20 cellular contexts compared by ENCODE assay signal in the genomic region with DNA sequence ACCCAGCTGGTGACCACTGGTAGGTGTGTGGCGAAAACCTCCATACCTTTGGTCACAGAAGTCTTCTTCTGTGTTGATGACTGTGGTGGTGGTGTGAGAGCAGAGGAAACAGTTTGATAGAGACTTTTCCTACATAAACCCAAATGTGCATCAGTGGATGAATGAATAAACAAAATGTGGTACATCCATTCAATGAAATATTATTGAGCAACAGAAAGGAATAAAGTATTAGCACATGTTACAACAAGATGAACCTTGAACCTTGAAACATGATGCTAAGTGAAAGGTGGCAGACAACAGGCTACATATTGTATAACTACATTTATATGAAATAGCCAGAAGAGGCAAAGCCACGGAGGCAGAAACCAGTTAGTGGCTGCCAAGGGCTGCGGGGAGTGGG. TPM values are rescaled to one million over a fixed set of nuclear protein-coding genes. Genes with fewer than 3 reads are reported as not detected.
DNase-seq lines count a peak whose midpoint lies in the region; ATAC-seq and TF ChIP-seq lines count a peak whose summit lies in the region.
"Had no signal": no experiment of that assay in that cellular context is flagged by ENCODE, and none has a peak within 500 bp of the region (broad histone marks: within the 10 kb centered on the region; RNA-seq: fewer than 3 reads in every experiment).

No MANE protein-coding gene starts in this region.

- H3K4me3 ChIP-seq in adrenal gland = no peak overlapping the region
- H3K4me3 ChIP-seq: cardiac muscle cell, esophagus squamous epithelium, tibial artery had no signal

- peaks cover 0 to 17% of the 10 kb centered on the region in 2 donors for H3K4me1 ChIP-seq in adrenal gland (replicated peaks in 1 of 2)

- CTCF ChIA-PET in activated naive CD4-positive, alpha-beta T cell treated with anti-CD3 and anti-CD28 coated beads, Interleukin-2, amount 10 ng/mL, durations not matched to agents 7 days and 5 days (lab: Charles Lee) = no interaction called here
- CTCF ChIA-PET in activated B cell treated with CpG ODN at 0.5 μM for 24 hours (lab: Charles Lee) = no interaction called here

- H3K4me1 Mint-ChIP-seq in activated naive CD4-positive, alpha-beta T cell treated with anti-CD3 and anti-CD28 coated beads, Interleukin-2, amount 10 ng/mL, durations not matched to agents 7 days and 5 days = peaks cover 50% of the 10 kb centered on the region
- H3K4me1 Mint-ChIP-seq in activated B cell treated with CpG ODN at 0.5 μM for 24 hours = peaks cover 50% of the 10 kb centered on the region
- peaks cover 31 to 45% of the 10 kb centered on the region in 2 donors for H3K4me1 Mint-ChIP-seq in stimulated activated naive B cell treated with anti-CD40 and anti-IgM and Interleukin-4, amounts not matched to agents 10 μg/mL and 1 μg/mL and 100 μg/mL, for 72 hours

- POLR2A ChIA-PET in activated B cell treated with CpG ODN at 0.5 μM for 24 hours (lab: Charles Lee) = interaction anchor here (1.2 to 4.0 kb wide), 3 partner anchors 11 to 21 kb away, joined by 4 to 23 read pairs (median 8); no protein-coding TSS in a partner anchor

- 94 to 99% (median 97%) methylated on average over 3 of the region's 3 CpGs for WGBS in adrenal gland, 4 donors

- intact Hi-C loops in activated B cell treated with CpG ODN at 0.5 μM for 24 hours (cut with micrococcal nuclease) (loop anchor here (5.0 kb wide), 1 partner anchor 55 kb away; no protein-coding TSS in a partner anchor), adrenal gland (cut with DNase I) (no loop called here)

- TF ChIP-seq POLR2A in adrenal gland (IDR thresholded peaks at IDR 0.05) = no peak

- H3K27me3 ChIP-seq in adrenal gland = no peaks in the 10 kb centered on the region
- H3K27me3 ChIP-seq: cardiac muscle cell, esophagus squamous epithelium, tibial artery had no signal

- no peaks in the 10 kb centered on the region for H3K36me3 ChIP-seq in adrenal gland (replicated peaks in 1 of 2)
- H3K36me3 ChIP-seq: cardiac muscle cell, esophagus squamous epithelium had no signal

- H3K9me3 ChIP-seq in adrenal gland (replicated peaks in 1 of 3) = no peaks in the 10 kb centered on the region
- H3K9me3 ChIP-seq: esophagus squamous epithelium, tibial artery had no signal

- DNase-seq in activated naive CD4-positive, alpha-beta T cell treated with anti-CD3 and anti-CD28 coated beads, Interleukin-2, amount 10 ng/mL, durations not matched to agents 7 days and 5 days = no peak
- DNase-seq in activated naive CD4-positive, alpha-beta T cell (lab: John Stamatoyannopoulos, UW) = no peak
- DNase-seq in activated B cell treated with CpG ODN at 0.5 μM for 24 hours (no peak), epithelial cell of prostate (ENCODE audit: low read depth, low spot score) (no peak), kidney glomerular epithelial cell (lab: John Stamatoyannopoulos, UW) (no peak), adrenal gland (no peak)
- no peak for DNase-seq in stimulated activated naive B cell treated with anti-CD40 and anti-IgM and Interleukin-4, amounts not matched to agents 10 μg/mL and 1 μg/mL and 100 μg/mL, for 72 hours
- DNase-seq: amygdala; DND-41; esophagus squamous epithelium; NCI-H1417; NCI-H748 treated with DMSO at 0.1 percent for 48 hours; nucleus accumbens; OCI-M1; SHP77; stimulated activated CD4-positive, alpha-beta T cell treated with anti-CD3 and anti-CD28 coated beads, Interleukin-12 subunit alpha, Interleukin-12 subunit beta, amount 100 ng/mL, for 4 hours had no signal

- H3K27me3 Mint-ChIP-seq in activated naive CD4-positive, alpha-beta T cell treated with anti-CD3 and anti-CD28 coated beads, Interleukin-2, amount 10 ng/mL, durations not matched to agents 7 days and 5 days = no peaks in the 10 kb centered on the region
- no peaks in the 10 kb centered on the region for H3K27me3 Mint-ChIP-seq in activated B cell treated with CpG ODN at 0.5 μM for 24 hours
- H3K27me3 Mint-ChIP-seq in stimulated activated naive B cell treated with anti-CD40 and anti-IgM and Interleukin-4, amounts not matched to agents 10 μg/mL and 1 μg/mL and 100 μg/mL, for 72 hours = no peaks in the 10 kb centered on the region

- H3K4me3 Mint-ChIP-seq in activated naive CD4-positive, alpha-beta T cell treated with anti-CD3 and anti-CD28 coated beads, Interleukin-2, amount 10 ng/mL, durations not matched to agents 7 days and 5 days = no peak overlapping the region
- H3K4me3 Mint-ChIP-seq in activated B cell treated with CpG ODN at 0.5 μM for 24 hours = no peak overlapping the region
- no peak overlapping the region for H3K4me3 Mint-ChIP-seq in stimulated activated naive B cell treated with anti-CD40 and anti-IgM and Interleukin-4, amounts not matched to agents 10 μg/mL and 1 μg/mL and 100 μg/mL, for 72 hours

- TF ChIP-seq CTCF in activated B cell treated with CpG ODN at 0.5 μM for 24 hours (IDR thresholded peaks at IDR 0.05) (no peak), adrenal gland (IDR thresholded peaks at IDR 0.05) (no peak)

- H3K27ac Mint-ChIP-seq in activated naive CD4-positive, alpha-beta T cell treated with anti-CD3 and anti-CD28 coated beads, Interleukin-2, amount 10 ng/mL, durations not matched to agents 7 days and 5 days = peak overlapping the region; percentile 100
- H3K27ac Mint-ChIP-seq in activated B cell treated with CpG ODN at 0.5 μM for 24 hours = peak overlapping the region; percentile 92
- H3K27ac Mint-ChIP-seq in stimulated activated naive B cell treated with anti-CD40 and anti-IgM and Interleukin-4, amounts not matched to agents 10 μg/mL and 1 μg/mL and 100 μg/mL, for 72 hours = peak overlapping the region; percentile 42

- peak overlapping the region; percentile 80 for H3K27ac ChIP-seq in epithelial cell of prostate
- H3K27ac ChIP-seq in adrenal gland = no peak overlapping the region
- H3K27ac ChIP-seq: cardiac muscle cell, tibial artery had no signal

- peaks cover 2% of the 10 kb centered on the region for H3K36me3 Mint-ChIP-seq in activated naive CD4-positive, alpha-beta T cell treated with anti-CD3 and anti-CD28 coated beads, Interleukin-2, amount 10 ng/mL, durations not matched to agents 7 days and 5 days
- no peaks in the 10 kb centered on the region for H3K36me3 Mint-ChIP-seq in activated B cell treated with CpG ODN at 0.5 μM for 24 hours (ENCODE audit: low read depth)
- peaks cover 0 to 2% of the 10 kb centered on the region in 2 donors for H3K36me3 Mint-ChIP-seq in stimulated activated naive B cell treated with anti-CD40 and anti-IgM and Interleukin-4, amounts not matched to agents 10 μg/mL and 1 μg/mL and 100 μg/mL, for 72 hours

- no peaks in the 10 kb centered on the region for H3K9me3 Mint-ChIP-seq in activated naive CD4-positive, alpha-beta T cell treated with anti-CD3 and anti-CD28 coated beads, Interleukin-2, amount 10 ng/mL, durations not matched to agents 7 days and 5 days
- H3K9me3 Mint-ChIP-seq in activated B cell treated with CpG ODN at 0.5 μM for 24 hours = no peaks in the 10 kb centered on the region
- no peaks in the 10 kb centered on the region for H3K9me3 Mint-ChIP-seq in stimulated activated naive B cell treated with anti-CD40 and anti-IgM and Interleukin-4, amounts not matched to agents 10 μg/mL and 1 μg/mL and 100 μg/mL, for 72 hours

- ATAC-seq in activated B cell treated with CpG ODN at 0.5 μM for 24 hours (ENCODE audit: low read depth) (no peak), GM21576 (IDR thresholded peaks at IDR 0.05; ENCODE audit: unreplicated experiment) (no peak)
- no peak for ATAC-seq in stimulated activated naive B cell treated with anti-CD40 and anti-IgM and Interleukin-4, amounts not matched to agents 10 μg/mL and 1 μg/mL and 100 μg/mL, for 72 hours (replicated peaks)
- ATAC-seq: activated CD4-positive, CD25-positive, alpha-beta regulatory T cell treated with anti-CD3 and anti-CD28 coated beads, Interleukin-2, amount 50 U/mL, for 24 hours had no signal

RNA-seq across cellular contexts. Expression of a gene that starts 15.2 kb away (rescaled TPM):
- total RNA-seq in activated B cell treated with CpG ODN at 0.5 μM for 24 hours = 9.3 and 9.6 TPM in 2 replicates
- total RNA-seq in adrenal gland = 1 to 10 TPM; 1.1 to 4.5 (median 2.7) TPM
- polyA plus RNA-seq in adrenal gland = 1 to 10 TPM in 2 of 3 donors, under 1 TPM in 1; 0.98 to 3.0 (median 1.8) TPM

RNA-seq across cellular contexts. Expression of a gene that starts 57.7 kb away (rescaled TPM):
- total RNA-seq in activated B cell treated with CpG ODN at 0.5 μM for 24 hours (115 and 117 TPM in 2 replicates), adrenal gland (100 to 1,000 TPM in 1 of 8 donors, 10 to 100 TPM in 7; 30.2 to 113 (median 57.1) TPM)
- 10 to 100 TPM; 25.0 to 95.2 (median 46.5) TPM for polyA plus RNA-seq in adrenal gland

Comparison
In these comparisons a context has a peak if more than half of its experiments do, and no peak if none do; other contexts are left out.
1. H3K27ac Mint-ChIP-seq: peak in every context shown above with its lines; median percentile 100 in activated naive CD4-positive, alpha-beta T cell treated with anti-CD3 and anti-CD28 coated beads, Interleukin-2, amount 10 ng/mL, durations not matched to agents 7 days and 5 days; 92 in activated B cell treated with CpG ODN at 0.5 μM for 24 hours; 42 in stimulated activated naive B cell treated with anti-CD40 and anti-IgM and Interleukin-4, amounts not matched to agents 10 μg/mL and 1 μg/mL and 100 μg/mL, for 72 hours.